In the genomic region with DNA sequence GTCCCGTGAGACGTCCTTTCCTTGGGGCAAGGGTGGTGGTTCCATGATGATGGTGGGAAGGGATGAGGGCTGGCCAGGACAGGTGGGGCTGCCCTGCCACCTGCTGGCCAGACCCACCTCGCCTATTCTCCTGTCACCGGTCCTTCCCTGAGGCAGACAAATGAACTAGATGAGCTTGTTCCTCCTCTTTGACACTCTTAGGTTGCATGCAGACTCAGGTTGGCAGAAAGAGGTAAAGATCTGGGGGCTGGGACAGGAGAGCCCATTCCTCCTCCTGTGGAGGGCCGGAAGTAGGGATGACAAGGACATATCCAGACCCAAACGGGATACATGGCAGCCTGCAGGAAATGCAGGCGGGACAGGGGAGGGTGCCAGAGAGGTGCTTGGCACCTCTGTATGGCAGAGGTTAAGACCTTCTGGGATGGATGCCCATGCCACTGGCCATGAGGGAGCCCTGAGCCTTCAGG, we compare ENCODE assay signal across 8 cellular contexts. TPM values are rescaled to one million over a fixed set of nuclear protein-coding genes. Genes with fewer than 3 reads are reported as not detected.
A peak's percentile ranks its signal among the peaks of the same experiment; 100 is the strongest.
DNase-seq lines count a peak whose midpoint lies in the region; ATAC-seq, FAIRE-seq and TF ChIP-seq lines count a peak whose summit lies in the region.

No MANE protein-coding gene starts in this region.

- DNase-seq in Caki2 (ENCODE audit: low read depth): peak; percentile 28
- DNase-seq in HFFc6: no peak
- peak in 3 of 5 donors; percentile 39 to 59 (median 40) for DNase-seq in T-helper 1 cell
- peak; percentile 60 to 75 (median 71) for DNase-seq in K562 (ENCODE audit: extremely low read depth in 1 of 4, low spot score in 3 of 4)
- DNase-seq in kidney glomerular epithelial cell (lab: John Stamatoyannopoulos, UW): peak; percentile 8
- DNase-seq in stimulated activated CD4-positive, alpha-beta T cell treated with anti-CD3 and anti-CD28 coated beads, TNF-alpha, amount 100 ng/mL, for 48 hours (ENCODE audit: low read depth in 3 of 3): peak in 2 of 3 donors; percentile 12 to 34
- DNase-seq in NCI-H226: no peak

- H3K36me3 Mint-ChIP-seq in HFFc6 (ENCODE audit: low read depth): no peaks in the 10 kb centered on the region

- H4K20me1 ChIP-seq in K562 (replicated peaks; ENCODE audit: control insufficient read depth, insufficient read depth, low read length): no peaks in the 10 kb centered on the region

- no peak overlapping the region for H3K27ac Mint-ChIP-seq in HFFc6

- CTCF ChIA-PET in K562 (lab: Yijun Ruan, JAX; ENCODE audit: low intra/inter-chr PET ratio): interaction anchor here (0.7 to 4.0 kb wide), 9 partner anchors 11 to 195 kb away, joined by 3 to 54 read pairs (median 4); no protein-coding TSS in a partner anchor

- H3K27me3 ChIP-seq in K562 (ENCODE audit: control insufficient read depth in 2 of 2, insufficient read depth in 2 of 2, low read length in 2 of 2): peaks cover 6 to 29% of the 10 kb centered on the region in 2 experiments; a peak in 4 of 5 replicates

- no TSS peak for BruUV-seq in K562 (replicated peaks; lab: Mats Ljungman, UMichigan)

- TF ChIP-seq RAD21 in K562 (CRISPR knock-in tag; conservative IDR thresholded peaks at IDR 0.05 in 1 of 2, IDR thresholded peaks at IDR 0.05 in 1 of 2): peak; percentile 82 to 93

- ATAC-seq in K562: peak; percentile 95
- ATAC-seq in GM19023 (IDR thresholded peaks at IDR 0.05; ENCODE audit: unreplicated experiment): no peak

- no peak overlapping the region for H3K27ac ChIP-seq in K562 (ENCODE audit: extremely low read depth, low read depth, low read length)

- 9% methylated on average over 7 of the region's 7 CpGs for WGBS in K562 (ENCODE audit: insufficient coverage, low coverage, missing lambda C conversion rate)

- H3K4me1 ChIP-seq in K562 (replicated peaks in 1 of 2; ENCODE audit: control insufficient read depth in 2 of 2, insufficient read depth in 2 of 2, low read length in 2 of 2): peaks cover 0 to 4% of the 10 kb centered on the region in 2 experiments; a peak in 1 of 5 replicates

- no peaks in the 10 kb centered on the region for H3K9me1 ChIP-seq in K562 (ENCODE audit: control insufficient read depth, insufficient read depth, low read length)

- intact Hi-C loops in K562 (cut with micrococcal nuclease): loop anchor here (1.0 to 5.0 kb wide), 4 partner anchors 47 to 235 kb away; a partner anchor contains a TSS

- no peaks in the 10 kb centered on the region for H3K36me3 ChIP-seq in K562 (ENCODE audit: control insufficient read depth, insufficient read depth, low read length)

- no peak for TF ChIP-seq EP300 in K562 (IDR thresholded peaks at IDR 0.05; ENCODE audit: low read length)

- peak; percentile 81 for TF ChIP-seq CTCF in HFFc6 (IDR thresholded peaks at IDR 0.05)
- peak; percentile 85 to 90 (median 88) for TF ChIP-seq CTCF in K562 (IDR thresholded peaks at IDR 0.05 in 2 of 3, conservative IDR thresholded peaks at IDR 0.05 in 1 of 3; ENCODE audit: insufficient read depth in 2 of 3, low read depth in 1 of 3, low read length in 3 of 3)

- H3K4me2 ChIP-seq in K562 (ENCODE audit: insufficient read depth, low read length): no peak overlapping the region

- H3K4me3 ChIP-seq in K562: no peak overlapping the region

- H3K79me2 ChIP-seq in K562 (ENCODE audit: control insufficient read depth, insufficient read depth, low read length): no peaks in the 10 kb centered on the region

- FAIRE-seq in K562 (lab: Jason Lieb, UNC): peak; percentile 91

- POLR2A ChIA-PET in K562 (lab: Yijun Ruan, JAX): interaction anchor here (1.0 to 1.4 kb wide), 2 partner anchors 9 to 11 kb away, joined by 3 to 7 read pairs; no protein-coding TSS in a partner anchor

- 0 out of 2 replicates have a peak, but pooled peaks cover 3% of the 10 kb centered on the region for H3K9me3 ChIP-seq in K562 (replicated peaks; ENCODE audit: control insufficient read depth, insufficient read depth, low read depth, low read length)

- no peaks in the 10 kb centered on the region; the same call in 1 of the 2 replicates for H3K9me3 Mint-ChIP-seq in HFFc6

- peaks cover 36% of the 10 kb centered on the region for H3K27me3 Mint-ChIP-seq in HFFc6 (ENCODE audit: insufficient read depth)

- no peaks in the 10 kb centered on the region for H3K4me1 Mint-ChIP-seq in HFFc6 (ENCODE audit: low read depth)

- no peak for TF ChIP-seq POLR2A in K562 (conservative IDR thresholded peaks at IDR 0.05)

- in situ Hi-C loops in Caki2 (cut with HindIII; ENCODE audit: low pct_unique_long_range_greater_than_20kb, low sequenced_read_pairs): no loop called here
- in situ Hi-C loops in K562 (cut with MboI): loop anchor here (5.0 kb wide), 1 partner anchor 83 kb away; no protein-coding TSS in a partner anchor

- H3K9ac ChIP-seq in K562 (ENCODE audit: insufficient read depth in 1 of 2, low read depth in 2 of 2, low read length in 2 of 2): no peak overlapping the region

- no peak overlapping the region for H2AFZ ChIP-seq in K562 (ENCODE audit: low read depth, low read length)

- no peak overlapping the region for H3K4me3 Mint-ChIP-seq in HFFc6

TF ChIP-seq in K562, 482 proteins besides CTCF, POLR2A, EP300 and RAD21 (continues in another document):
- TF ChIP-seq, protein P1, sequence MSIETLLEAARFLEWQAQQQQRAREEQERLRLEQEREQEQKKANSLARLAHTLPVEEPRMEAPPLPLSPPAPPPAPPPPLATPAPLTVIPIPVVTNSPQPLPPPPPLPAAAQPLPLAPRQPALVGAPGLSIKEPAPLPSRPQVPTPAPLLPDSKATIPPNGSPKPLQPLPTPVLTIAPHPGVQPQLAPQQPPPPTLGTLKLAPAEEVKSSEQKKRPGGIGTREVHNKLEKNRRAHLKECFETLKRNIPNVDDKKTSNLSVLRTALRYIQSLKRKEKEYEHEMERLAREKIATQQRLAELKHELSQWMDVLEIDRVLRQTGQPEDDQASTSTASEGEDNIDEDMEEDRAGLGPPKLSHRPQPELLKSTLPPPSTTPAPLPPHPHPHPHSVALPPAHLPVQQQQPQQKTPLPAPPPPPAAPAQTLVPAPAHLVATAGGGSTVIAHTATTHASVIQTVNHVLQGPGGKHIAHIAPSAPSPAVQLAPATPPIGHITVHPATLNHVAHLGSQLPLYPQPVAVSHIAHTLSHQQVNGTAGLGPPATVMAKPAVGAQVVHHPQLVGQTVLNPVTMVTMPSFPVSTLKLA (conservative IDR thresholded peaks at IDR 0.05): no peak
- no peak for TF ChIP-seq NR2F6 (CRISPR knock-in tag; IDR thresholded peaks at IDR 0.05)
- TF ChIP-seq KDM4B (IDR thresholded peaks at IDR 0.05; ENCODE audit: borderline replicate concordance in 2 of 2, low read depth in 1 of 2): no peak
- no peak for TF ChIP-seq ILF3 (IDR thresholded peaks at IDR 0.05; ENCODE audit: borderline replicate concordance)
- TF ChIP-seq ATF1 (CRISPR knock-in tag; IDR thresholded peaks at IDR 0.05): no peak
- TF ChIP-seq ATF1 (tag; IDR thresholded peaks at IDR 0.05): no peak
- TF ChIP-seq CTBP1 (IDR thresholded peaks at IDR 0.05; ENCODE audit: borderline replicate concordance): peak; percentile 53; the same call in 1 of the 2 replicates
- TF ChIP-seq OTX1 (CRISPR knock-in tag; IDR thresholded peaks at IDR 0.05): no peak
- TF ChIP-seq KLF16 (IDR thresholded peaks at IDR 0.05): no peak
- no peak for TF ChIP-seq CBFA2T3 (IDR thresholded peaks at IDR 0.05)
- TF ChIP-seq NFYB (IDR thresholded peaks at IDR 0.05; ENCODE audit: extremely low read depth, insufficient read length): no peak

RNA-seq across cellular contexts. Expression of a gene that starts 38.6 kb away (rescaled TPM):
- total RNA-seq in Caki2 (2014; rRNA removed; shearing (Covaris generic); ENCODE audit: low replicate concordance): not detected in 2 replicates
- not detected for total RNA-seq in HFFc6 (2021; fragmentation: NEBNext Ultra II Directional; extraction: Animal tissue kit (Norgen Biotek cat#: 25700))
- 9.2 and 9.5 TPM in 2 replicates for total RNA-seq in K562 (2011; cell fraction: chromatin; rRNA removed; ENCODE audit: low replicate concordance)
- 5.3 and 7.0 TPM in 2 replicates for total RNA-seq in K562 (2011; cell fraction: nucleolus; rRNA removed)
- total RNA-seq in K562 (2011; cell fraction: nucleoplasm; rRNA removed): 7.6 and 8.9 TPM in 2 replicates
- total RNA-seq in K562 (2014; rRNA removed) (2.5 and 3.3 TPM in 2 replicates), K562 (2014; rRNA removed; fragmentation: Illumina TruSeq; extraction: Trizol) (3.1 and 3.7 TPM in 2 replicates), K562 (2015; rRNA removed; fragmentation: Illumina TruSeq; extraction: Trizol) (0.83 TPM in 2 replicates), K562 (2021) (2.6 and 3.3 TPM in 2 replicates)
- polyA plus RNA-seq in K562 (2011; rRNA removed) (1.2 and 2.0 TPM in 2 replicates), K562 (2014; fragmentation: Illumina TruSeq; extraction: Trizol) (4.8 and 6.4 TPM in 2 replicates), K562 (2014; fragmentation: Nextera tagmentation; extraction: Ambion mirVana) (under 1 TPM; 0.36 to 0.75 TPM), K562 (2014; rRNA removed) (4.6 and 5.0 TPM in 2 replicates)
- 1.9 and 4.0 TPM in 2 replicates for polyA plus RNA-seq in K562 (2011; cell fraction: cytosol; rRNA removed)
- 3.7 and 12.6 TPM in 2 replicates for polyA plus RNA-seq in K562 (2011; cell fraction: nucleus; rRNA removed)
- polyA plus RNA-seq in K562 (2012): 1.3 and 1.4 TPM in 2 replicates
- 0.72 and 3.4 TPM in 2 replicates for polyA minus RNA-seq in K562 (2011; rRNA and poly(A)+ RNA removed)
- 1.1 TPM in 1 of 2 replicates, not detected in the other for polyA minus RNA-seq in K562 (2011; cell fraction: cytosol; rRNA and poly(A)+ RNA removed)
- 3.0 and 5.5 TPM in 2 replicates for polyA minus RNA-seq in K562 (2011; cell fraction: nucleus; rRNA and poly(A)+ RNA removed)

RNA-seq across cellular contexts. Expression of a gene that starts 46.6 kb away (rescaled TPM):
- 19.6 and 43.8 TPM in 2 replicates for total RNA-seq in Caki2 (2014; rRNA removed; shearing (Covaris generic); ENCODE audit: low replicate concordance)
- 10 to 100 TPM; 67.3 to 82.1 (median 78.3) TPM for total RNA-seq in HFFc6 (2021; fragmentation: NEBNext Ultra II Directional; extraction: Animal tissue kit (Norgen Biotek cat#: 25700))
- total RNA-seq in K562 (2011; cell fraction: chromatin; rRNA removed; ENCODE audit: low replicate concordance): 51.1 and 92.3 TPM in 2 replicates
- total RNA-seq in K562 (2011; cell fraction: nucleolus; rRNA removed): 31.0 and 36.2 TPM in 2 replicates
- total RNA-seq in K562 (2011; cell fraction: nucleoplasm; rRNA removed): 56.6 and 86.7 TPM in 2 replicates
- total RNA-seq in K562 (2014; rRNA removed) (37.4 and 56.3 TPM in 2 replicates), K562 (2014; rRNA removed; fragmentation: Illumina TruSeq; extraction: Trizol) (94.5 and 101 TPM in 2 replicates), K562 (2015; rRNA removed; fragmentation: Illumina TruSeq; extraction: Trizol) (77.4 and 87.2 TPM in 2 replicates), K562 (2021) (130 and 131 TPM in 2 replicates)
- polyA plus RNA-seq in K562 (2011; rRNA removed) (88.5 and 115 TPM in 2 replicates), K562 (2014; fragmentation: Illumina TruSeq; extraction: Trizol) (107 and 116 TPM in 2 replicates), K562 (2014; fragmentation: Nextera tagmentation; extraction: Ambion mirVana) (100 to 1,000 TPM; 190 to 249 TPM), K562 (2014; rRNA removed) (70.0 and 86.7 TPM in 2 replicates)
- polyA plus RNA-seq in K562 (2011; cell fraction: cytosol; rRNA removed): 27.8 and 86.0 TPM in 2 replicates
- polyA plus RNA-seq in K562 (2011; cell fraction: nucleus; rRNA removed): 44.5 and 59.2 TPM in 2 replicates
- 66.8 and 116 TPM in 2 replicates for polyA plus RNA-seq in K562 (2012)
- polyA minus RNA-seq in K562 (2011; rRNA and poly(A)+ RNA removed): 169 and 205 TPM in 2 replicates
- 64.1 and 74.0 TPM in 2 replicates for polyA minus RNA-seq in K562 (2011; cell fraction: cytosol; rRNA and poly(A)+ RNA removed)
- polyA minus RNA-seq in K562 (2011; cell fraction: nucleus; rRNA and poly(A)+ RNA removed): 15.1 and 38.0 TPM in 2 replicates

Comparison
In these comparisons a context has a peak if more than half of its experiments do, and no peak if none do; other contexts are left out.
1. DNase-seq: peak in Caki2 (single experiment), T-helper 1 cell (3 of 5), K562 (4 of 4), kidney glomerular epithelial cell (single experiment) and stimulated activated CD4-positive, alpha-beta T cell treated with anti-CD3 and anti-CD28 coated beads, TNF-alpha, amount 100 ng/mL, for 48 hours (2 of 3); none in HFFc6 (single experiment) and NCI-H226 (single experiment).